ENCODE assay signal across 8 cellular contexts in genomic region chr6:125363010-125363359, GRCh38.
DNase-seq lines count a peak whose midpoint lies in the region; ATAC-seq and TF ChIP-seq lines count a peak whose summit lies in the region.

No MANE protein-coding gene starts in this region.

- H3K9me3 Mint-ChIP-seq in activated B cell treated with CpG ODN at 0.5 μM for 24 hours: no peaks in the 10 kb centered on the region

- peak overlapping the region; percentile 36 for H3K4me3 Mint-ChIP-seq in activated B cell treated with CpG ODN at 0.5 μM for 24 hours

- peak overlapping the region; percentile 54 to 74 (median 60) for H3K27ac ChIP-seq in gastrocnemius medialis

- H3K4me3 ChIP-seq in gastrocnemius medialis: peak overlapping the region; percentile 56 to 78 (median 62)

- in situ Hi-C loops in gastrocnemius medialis (cut with MboI; ENCODE audit: low sequenced_read_pairs in 4 of 4): no loop called here

- POLR2A ChIA-PET in activated B cell treated with CpG ODN at 0.5 μM for 24 hours (lab: Charles Lee): no interaction called here

- H3K27ac Mint-ChIP-seq in activated B cell treated with CpG ODN at 0.5 μM for 24 hours: no peak overlapping the region

- H3K4me1 Mint-ChIP-seq in activated B cell treated with CpG ODN at 0.5 μM for 24 hours: peaks cover 10% of the 10 kb centered on the region

- no peaks in the 10 kb centered on the region for H3K36me3 ChIP-seq in gastrocnemius medialis

- DNase-seq in activated B cell treated with CpG ODN at 0.5 μM for 24 hours (no peak), iPS DF 4.7 (ENCODE audit: extremely low read depth, low spot score) (peak; percentile 68), gastrocnemius medialis (no peak), RPMI8226 (no peak), HT-29 (ENCODE audit: low spot score) (no peak), NCI-H1092 treated with DMSO at 0.1 percent for 48 hours (lab: John Stamatoyannopoulos, UW) (no peak)

- TF ChIP-seq POLR2A in gastrocnemius medialis (IDR thresholded peaks at IDR 0.05): no peak

- peaks cover 55% of the 10 kb centered on the region for H3K27me3 Mint-ChIP-seq in activated B cell treated with CpG ODN at 0.5 μM for 24 hours

- TF ChIP-seq CTCF in activated B cell treated with CpG ODN at 0.5 μM for 24 hours (IDR thresholded peaks at IDR 0.05): no peak
- TF ChIP-seq CTCF in gastrocnemius medialis (IDR thresholded peaks at IDR 0.05 in 4 of 5, conservative IDR thresholded peaks at IDR 0.05 in 1 of 5): no peak

- peak; percentile 26 for ATAC-seq in GM18868 (IDR thresholded peaks at IDR 0.05; ENCODE audit: unreplicated experiment)
- ATAC-seq in activated B cell treated with CpG ODN at 0.5 μM for 24 hours (ENCODE audit: low read depth): no peak
- peak; percentile 76 to 81 for ATAC-seq in gastrocnemius medialis
- no peak for ATAC-seq in HG03565 (IDR thresholded peaks at IDR 0.05; ENCODE audit: unreplicated experiment)

- no peaks in the 10 kb centered on the region for H3K9me3 ChIP-seq in gastrocnemius medialis

- no peaks in the 10 kb centered on the region for H3K36me3 Mint-ChIP-seq in activated B cell treated with CpG ODN at 0.5 μM for 24 hours (ENCODE audit: low read depth)

- CTCF ChIA-PET in activated B cell treated with CpG ODN at 0.5 μM for 24 hours (lab: Charles Lee): no interaction called here

- H3K27me3 ChIP-seq in gastrocnemius medialis: no peaks in the 10 kb centered on the region

- intact Hi-C loops in activated B cell treated with CpG ODN at 0.5 μM for 24 hours (cut with micrococcal nuclease) (no loop called here), gastrocnemius medialis (cut with DNase I; ENCODE audit: low total_unique reads) (no loop called here)

- peaks cover 6 to 9% of the 10 kb centered on the region in 2 donors for H3K4me1 ChIP-seq in gastrocnemius medialis

Comparison
In these comparisons a context has a peak if more than half of its experiments do, and no peak if none do; other contexts are left out.
1. ATAC-seq: peak in GM18868 (single experiment) and gastrocnemius medialis (2 of 2); none in activated B cell treated with CpG ODN at 0.5 μM for 24 hours (single experiment) and HG03565 (single experiment).